In the genomic region with DNA sequence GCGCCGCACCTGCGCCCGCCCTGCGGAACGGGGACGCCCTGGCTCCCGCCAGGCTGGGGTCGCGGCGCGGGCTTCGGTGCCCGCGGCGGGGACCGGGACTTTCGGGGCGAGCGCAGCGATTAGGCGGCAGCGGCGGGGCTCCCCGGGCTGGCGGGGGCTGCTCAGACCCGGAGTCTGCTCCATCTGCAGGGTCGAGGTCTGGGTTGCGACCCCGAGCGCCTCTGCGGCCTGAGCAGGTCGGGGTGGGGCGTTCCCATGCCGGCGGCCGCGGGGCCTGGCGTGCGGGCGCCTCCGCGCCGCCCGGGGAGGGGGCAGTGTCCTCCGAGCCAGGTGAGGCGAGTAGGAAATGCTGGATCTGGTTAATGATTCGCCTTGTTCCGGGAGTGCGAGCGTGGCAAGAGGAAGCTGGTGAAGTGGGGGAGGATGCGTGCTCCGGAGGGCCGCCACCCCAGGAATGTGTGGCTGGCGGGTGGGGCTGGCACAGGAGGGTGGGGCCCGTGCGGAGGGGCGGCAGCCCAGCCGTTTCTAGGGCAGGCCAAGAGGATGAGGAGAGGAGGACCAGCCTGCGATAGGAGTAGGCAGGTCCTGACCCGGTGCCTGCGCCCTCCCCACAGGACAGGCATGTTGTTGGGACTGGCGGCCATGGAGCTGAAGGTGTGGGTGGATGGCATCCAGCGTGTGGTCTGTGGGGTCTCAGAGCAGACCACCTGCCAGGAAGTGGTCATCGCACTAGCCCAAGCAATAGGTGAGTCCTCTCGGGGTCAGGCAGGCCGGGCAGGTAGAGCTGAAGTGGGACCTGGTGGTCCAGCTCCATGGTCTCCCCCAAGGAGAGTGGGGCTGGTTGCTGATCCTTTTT, we compare ENCODE assay signal across 1 cellular context.
A peak's percentile ranks its signal among the peaks of the same experiment; 100 is the strongest.
TF ChIP-seq lines count a peak whose summit lies in the region.

No MANE protein-coding gene starts in this region.

TF ChIP-seq in H1, 55 proteins besides CTCF, POLR2A, EP300 and RAD21:
- TF ChIP-seq YY1 (IDR thresholded peaks at IDR 0.05; ENCODE audit: low read depth, low read length), result no peak
- TF ChIP-seq GABPA (IDR thresholded peaks at IDR 0.05; ENCODE audit: borderline replicate concordance, insufficient read depth, low read length), result 0 out of 2 replicates have a peak, but pooled peaks have one; percentile 11
- TF ChIP-seq SIN3A (conservative IDR thresholded peaks at IDR 0.05 in 1 of 2, IDR thresholded peaks at IDR 0.05 in 1 of 2; ENCODE audit: low read depth in 1 of 2, low read length in 2 of 2), result peak in 1 of 2 experiments; percentile 51; a peak in 1 of 4 replicates
- TF ChIP-seq TEAD4 (IDR thresholded peaks at IDR 0.05; ENCODE audit: low read depth, low read length), result peak; percentile 56; the same call in 1 of the 2 replicates
- peak; percentile 74 for TF ChIP-seq KDM4A (IDR thresholded peaks at IDR 0.05; ENCODE audit: low read depth, low read length, severe bottlenecking)
- TF ChIP-seq CBX8 (IDR thresholded peaks at IDR 0.05; ENCODE audit: borderline replicate concordance, low read depth, low read length), result no peak
